In the genomic region with DNA sequence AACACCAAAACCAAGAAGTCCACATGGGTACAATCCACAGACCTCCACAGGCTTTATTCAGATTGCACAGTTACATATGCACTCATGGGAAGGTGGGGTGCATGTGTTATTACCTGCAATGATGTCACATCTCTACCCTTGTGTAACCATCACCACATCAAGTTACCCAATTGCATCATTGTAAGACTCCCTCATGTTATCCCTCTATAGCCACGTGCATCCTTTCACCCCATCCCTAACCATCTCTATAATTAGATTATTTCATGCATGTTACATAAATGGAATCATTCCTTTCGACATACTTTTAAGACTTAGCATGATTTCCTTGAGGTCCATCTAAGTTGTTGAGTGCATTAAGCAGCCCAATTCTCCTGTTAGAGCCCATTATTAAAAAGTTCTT, we compare ENCODE assay signal across 11 cellular contexts.
"Had no signal": no experiment of that assay in that cellular context is flagged by ENCODE, and none has a peak within 500 bp of the region (broad histone marks: within the 10 kb centered on the region; RNA-seq: fewer than 3 reads in every experiment).

No MANE protein-coding gene starts in this region.

- H3K27ac ChIP-seq: GM23248 had no signal

- H3K4me3 ChIP-seq: GM23248, GM23338, HAP-1 had no signal

- DNase-seq: GM23248, GOT3, H7, H9, HCEC 1CT, HFFc6 had no signal

- ATAC-seq: GM23338, HCT116 had no signal

- H2AFZ ChIP-seq: GM23248, GM23338 had no signal

- FAIRE-seq: H1, H54 had no signal

- H3K4me2 ChIP-seq: GM23338 had no signal

- H3K4me1 ChIP-seq: HAP-1 had no signal

- H3K9me3 ChIP-seq: HAP-1 had no signal

- H3K36me3 ChIP-seq: HAP-1 had no signal

- H3K9ac ChIP-seq: GM23248 had no signal
